ENCODE assay signal across 17 cellular contexts in the genomic region with DNA sequence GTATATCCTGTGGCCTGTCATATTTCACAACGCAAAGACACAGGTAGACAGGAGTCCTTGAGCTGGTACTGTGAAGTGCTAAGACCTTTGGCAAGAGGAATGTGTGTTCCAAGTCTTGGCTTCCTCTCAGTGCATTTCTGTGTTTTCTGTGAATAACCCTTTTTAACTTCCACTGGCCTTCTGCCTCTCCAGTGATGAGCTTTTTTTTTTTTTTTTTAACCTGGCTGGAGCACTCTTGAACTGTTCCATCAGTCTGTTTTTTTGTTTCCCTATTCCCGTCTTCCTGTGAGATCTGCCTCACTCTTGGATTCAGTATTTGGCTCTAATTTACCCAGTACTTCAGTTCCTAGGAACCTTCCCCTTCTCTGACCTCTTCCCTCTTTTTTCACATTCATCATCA.
A peak's percentile ranks its signal among the peaks of the same experiment; 100 is the strongest.
DNase-seq lines count a peak whose midpoint lies in the region; ATAC-seq and TF ChIP-seq lines count a peak whose summit lies in the region.
"Had no signal": no experiment of that assay in that cellular context is flagged by ENCODE, and none has a peak within 500 bp of the region (broad histone marks: within the 10 kb centered on the region; RNA-seq: fewer than 3 reads in every experiment).

No MANE protein-coding gene starts in this region.

- no peaks in the 10 kb centered on the region for H3K79me2 ChIP-seq in GM23248 (ENCODE audit: insufficient read depth)

- H3K27ac Mint-ChIP-seq in T-cell = no peak overlapping the region
- H3K27ac Mint-ChIP-seq: activated naive CD8-positive, alpha-beta T cell treated with anti-CD3 and anti-CD28 coated beads for 36 hours; stimulated activated naive CD8-positive, alpha-beta T cell treated with anti-CD3 and anti-CD28 coated beads, Interleukin-15, amount 100 ng/mL, for 72 hours had no signal

- H3K9ac ChIP-seq in GM23248 = no peak overlapping the region

- H3K4me3 ChIP-seq in GM23248 (no peak overlapping the region), cardiac fibroblast (replicated peaks in 1 of 2; ENCODE audit: low read depth in 2 of 2, low read length in 2 of 2) (no peak overlapping the region)
- H3K4me3 ChIP-seq: HAP-1 had no signal

- no peaks in the 10 kb centered on the region for H4K20me1 ChIP-seq in GM23248 (ENCODE audit: insufficient read depth)

- H3K9me3 ChIP-seq in GM23248 (ENCODE audit: low read depth) = no peaks in the 10 kb centered on the region
- H3K9me3 ChIP-seq: HAP-1 had no signal

- H3K9me2 ChIP-seq in GM23248 (ENCODE audit: insufficient read depth) = no peaks in the 10 kb centered on the region

- peak overlapping the region; percentile 26 for H3K4me2 ChIP-seq in GM23248 (ENCODE audit: unreplicated experiment)

- H2AFZ ChIP-seq in GM23248 = no peak overlapping the region

- no peaks in the 10 kb centered on the region for H3K27me3 Mint-ChIP-seq in T-cell
- H3K27me3 Mint-ChIP-seq: activated naive CD8-positive, alpha-beta T cell treated with anti-CD3 and anti-CD28 coated beads for 36 hours; stimulated activated naive CD8-positive, alpha-beta T cell treated with anti-CD3 and anti-CD28 coated beads, Interleukin-15, amount 100 ng/mL, for 72 hours had no signal

- no peak for TF ChIP-seq CTCF in cardiac fibroblast (IDR thresholded peaks at IDR 0.05; ENCODE audit: low read depth, low read length)

- H3K4me3 Mint-ChIP-seq in T-cell = no peak overlapping the region
- H3K4me3 Mint-ChIP-seq: activated naive CD8-positive, alpha-beta T cell treated with anti-CD3 and anti-CD28 coated beads for 36 hours; stimulated activated naive CD8-positive, alpha-beta T cell treated with anti-CD3 and anti-CD28 coated beads, Interleukin-15, amount 100 ng/mL, for 72 hours had no signal

- H3K27ac ChIP-seq in GM23248 = peak overlapping the region; percentile 23; the same call in 1 of the 2 replicates
- H3K27ac ChIP-seq: HL-60 had no signal

- no peaks in the 10 kb centered on the region for H3K27me3 ChIP-seq in GM23248 (replicated peaks; ENCODE audit: insufficient read depth)

- DNase-seq in GM23248 (peak; percentile 17), cardiac fibroblast (ENCODE audit: low read depth in 2 of 2) (peak; percentile 55 to 67), Right ventricle myocardium superior (no peak), pulmonary artery endothelial cell (ENCODE audit: low read depth, low spot score) (peak; percentile 65), head of caudate nucleus (no peak), DMS 273 (lab: John Stamatoyannopoulos, UW; ENCODE audit: unreplicated experiment) (no peak), T-cell (no peak)
- DNase-seq: activated naive CD8-positive, alpha-beta T cell treated with anti-CD3 and anti-CD28 coated beads for 36 hours; effector CD4-positive, alpha-beta T cell; NCI-H1930; NCI-H510A; nucleus accumbens; stimulated activated CD4-positive, alpha-beta T cell treated with anti-CD3 and anti-CD28 coated beads, Interleukin-2, amount 100 ng/mL, for 24 hours; stimulated activated naive CD8-positive, alpha-beta T cell treated with anti-CD3 and anti-CD28 coated beads, Interleukin-15, amount 100 ng/mL, for 72 hours had no signal

- ATAC-seq in Right ventricle myocardium superior (ENCODE audit: poor library complexity) = peak; percentile 50
- no peak for ATAC-seq in T-cell (replicated peaks in 1 of 4)
- ATAC-seq in GM21423 (IDR thresholded peaks at IDR 0.05; ENCODE audit: unreplicated experiment) = no peak
- ATAC-seq: stimulated activated naive CD8-positive, alpha-beta T cell treated with anti-CD3 and anti-CD28 coated beads, Interleukin-15, amount 100 ng/mL, for 72 hours had no signal

- peaks cover 32% of the 10 kb centered on the region for H3K4me1 ChIP-seq in GM23248 (ENCODE audit: insufficient read depth)
- H3K4me1 ChIP-seq: HAP-1 had no signal

- in situ Hi-C loops in GM23248 (cut with MboI) = no loop called here

- CTCF ChIA-PET in T-cell (lab: Charles Lee) = interaction anchor here in 1 of 2 donors (0.6 to 1.0 kb wide), 4 partner anchors 103 to 818 kb away, joined by 3 to 6 read pairs (median 4); no protein-coding TSS in a partner anchor

- POLR2A ChIA-PET in T-cell (lab: Charles Lee) = no interaction called here

- WGBS in GM23248 (ENCODE audit: low coverage in 1 of 2, low lambda C conversion rate in 2 of 2, missing lambda C conversion rate in 2 of 2), 2 experiments = 91 to 92% methylated on average over 2 of the region's 2 CpGs

- H3K4me1 Mint-ChIP-seq in T-cell = no peaks in the 10 kb centered on the region
- H3K4me1 Mint-ChIP-seq: activated naive CD8-positive, alpha-beta T cell treated with anti-CD3 and anti-CD28 coated beads for 36 hours; stimulated activated naive CD8-positive, alpha-beta T cell treated with anti-CD3 and anti-CD28 coated beads, Interleukin-15, amount 100 ng/mL, for 72 hours had no signal

- peaks cover 28% of the 10 kb centered on the region for H3F3A ChIP-seq in GM23248 (ENCODE audit: insufficient read depth)

- peaks cover 25% of the 10 kb centered on the region for H3K36me3 ChIP-seq in GM23248 (ENCODE audit: low read depth)

- intact Hi-C loops in Right ventricle myocardium superior (cut with DNase I) = no loop called here
- intact Hi-C loops in head of caudate nucleus (cut with DNase I) = no loop called here

- H3K9me3 Mint-ChIP-seq in T-cell = no peaks in the 10 kb centered on the region
- H3K9me3 Mint-ChIP-seq: activated naive CD8-positive, alpha-beta T cell treated with anti-CD3 and anti-CD28 coated beads for 36 hours; stimulated activated naive CD8-positive, alpha-beta T cell treated with anti-CD3 and anti-CD28 coated beads, Interleukin-15, amount 100 ng/mL, for 72 hours had no signal

- peaks cover 43% of the 10 kb centered on the region for H3K36me3 Mint-ChIP-seq in T-cell

Comparison
In these comparisons a context has a peak if more than half of its experiments do, and no peak if none do; other contexts are left out.
1. DNase-seq: peak in GM23248 (single experiment), cardiac fibroblast (2 of 2) and pulmonary artery endothelial cell (single experiment); none in Right ventricle myocardium superior (single experiment), head of caudate nucleus (0 of 42), DMS 273 (single experiment) and T-cell (0 of 34).